In the genomic region with DNA sequence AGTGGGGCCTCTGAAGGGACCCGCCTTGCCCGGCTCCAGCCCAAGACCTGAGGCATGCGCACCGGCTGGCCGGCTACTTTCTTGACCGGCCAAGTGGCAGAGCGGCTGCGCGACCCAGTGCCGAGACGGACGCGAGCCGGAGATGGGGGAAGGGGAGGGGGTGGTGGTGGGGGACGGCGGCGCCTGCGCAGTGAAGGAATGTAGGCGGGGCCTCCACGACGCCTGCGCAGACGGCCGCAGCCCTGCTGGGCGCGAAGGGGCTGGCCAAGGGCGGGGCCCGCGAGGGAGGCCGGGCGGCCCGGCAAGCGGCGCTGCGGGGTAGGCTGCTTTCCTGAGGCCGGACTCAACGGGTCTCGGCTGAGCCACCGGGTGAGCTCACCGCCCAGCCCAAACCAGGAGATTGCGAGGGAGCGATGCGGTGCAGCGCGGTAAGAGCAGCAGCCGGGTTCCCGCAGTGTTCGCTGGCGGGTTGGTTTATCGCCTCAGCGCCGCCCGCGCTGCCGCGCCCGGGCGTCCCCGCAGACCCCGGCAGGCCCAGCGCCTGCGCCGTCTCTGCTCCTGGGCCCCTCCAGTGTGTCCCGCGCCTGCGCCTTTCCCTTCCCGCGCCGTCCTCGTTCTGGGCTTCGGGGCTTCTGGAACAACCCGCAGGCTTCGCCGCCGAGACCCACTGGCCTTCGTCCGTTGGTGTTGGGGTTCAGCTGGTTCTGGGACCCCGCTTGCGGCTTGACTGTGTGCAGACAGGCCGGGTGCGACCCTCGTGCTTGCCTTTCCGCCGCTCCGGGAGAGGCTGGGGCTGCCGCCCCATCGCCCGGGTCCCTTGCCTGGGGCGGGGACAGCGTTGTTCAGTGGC, we compare ENCODE assay signal across 8 cellular contexts. TPM values are rescaled to one million over a fixed set of nuclear protein-coding genes. Genes with fewer than 3 reads are reported as not detected.
DNase-seq lines count a peak whose midpoint lies in the region; ATAC-seq, FAIRE-seq and TF ChIP-seq lines count a peak whose summit lies in the region.

A gene with protein sequence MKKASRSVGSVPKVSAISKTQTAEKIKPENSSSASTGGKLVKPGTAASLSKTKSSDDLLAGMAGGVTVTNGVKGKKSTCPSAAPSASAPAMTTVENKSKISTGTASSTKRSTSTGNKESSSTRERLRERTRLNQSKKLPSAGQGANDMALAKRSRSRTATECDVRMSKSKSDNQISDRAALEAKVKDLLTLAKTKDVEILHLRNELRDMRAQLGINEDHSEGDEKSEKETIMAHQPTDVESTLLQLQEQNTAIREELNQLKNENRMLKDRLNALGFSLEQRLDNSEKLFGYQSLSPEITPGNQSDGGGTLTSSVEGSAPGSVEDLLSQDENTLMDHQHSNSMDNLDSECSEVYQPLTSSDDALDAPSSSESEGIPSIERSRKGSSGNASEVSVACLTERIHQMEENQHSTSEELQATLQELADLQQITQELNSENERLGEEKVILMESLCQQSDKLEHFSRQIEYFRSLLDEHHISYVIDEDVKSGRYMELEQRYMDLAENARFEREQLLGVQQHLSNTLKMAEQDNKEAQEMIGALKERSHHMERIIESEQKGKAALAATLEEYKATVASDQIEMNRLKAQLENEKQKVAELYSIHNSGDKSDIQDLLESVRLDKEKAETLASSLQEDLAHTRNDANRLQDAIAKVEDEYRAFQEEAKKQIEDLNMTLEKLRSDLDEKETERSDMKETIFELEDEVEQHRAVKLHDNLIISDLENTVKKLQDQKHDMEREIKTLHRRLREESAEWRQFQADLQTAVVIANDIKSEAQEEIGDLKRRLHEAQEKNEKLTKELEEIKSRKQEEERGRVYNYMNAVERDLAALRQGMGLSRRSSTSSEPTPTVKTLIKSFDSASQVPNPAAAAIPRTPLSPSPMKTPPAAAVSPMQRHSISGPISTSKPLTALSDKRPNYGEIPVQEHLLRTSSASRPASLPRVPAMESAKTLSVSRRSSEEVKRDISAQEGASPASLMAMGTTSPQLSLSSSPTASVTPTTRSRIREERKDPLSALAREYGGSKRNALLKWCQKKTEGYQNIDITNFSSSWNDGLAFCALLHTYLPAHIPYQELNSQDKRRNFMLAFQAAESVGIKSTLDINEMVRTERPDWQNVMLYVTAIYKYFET (plus strand): TSS at position 276 of the 850 bp plus-strand sequence. CDS start 31,401 bp downstream, outside the sequence.

- FAIRE-seq in urothelium cell line (lab: Jason Lieb, UNC): peak; percentile 93

- intact Hi-C loops in left ventricle myocardium superior (cut with micrococcal nuclease): no loop called here

- H3K9me3 ChIP-seq in T-helper 17 cell (ENCODE audit: control insufficient read depth, low read length, poor library complexity, severe bottlenecking): no peaks in the 10 kb centered on the region

- DNase-seq in NCI-H1694 (lab: John Stamatoyannopoulos, UW): peak; percentile 53
- peak; percentile 91 to 92 (median 92) for DNase-seq in T-helper 17 cell
- DNase-seq in amygdala (lab: John Stamatoyannopoulos, UW): peak; percentile 69 to 97 (median 90)
- peak; percentile 97 for DNase-seq in left ventricle myocardium superior
- peak; percentile 69 for DNase-seq in pulmonary artery endothelial cell (ENCODE audit: low read depth, low spot score)
- DNase-seq in urothelium cell line (ENCODE audit: low spot score): peak; percentile 99

- peaks cover 13% of the 10 kb centered on the region for H3K4me1 Mint-ChIP-seq in T-helper 17 cell

- peak; percentile 98 for TF ChIP-seq POLR2A in GM15510 (IDR thresholded peaks at IDR 0.05; ENCODE audit: borderline replicate concordance, extremely low read depth, insufficient read length)

- H3K36me3 Mint-ChIP-seq in T-helper 17 cell (ENCODE audit: low read depth): no peaks in the 10 kb centered on the region

- H3K4me3 Mint-ChIP-seq in T-helper 17 cell: peak within 1 kb of the TSS; percentile 90

- peak within 1 kb of the TSS; percentile 74 for H3K27ac Mint-ChIP-seq in T-helper 17 cell

- H3K27me3 Mint-ChIP-seq in T-helper 17 cell: no peaks in the 10 kb centered on the region

- peak; percentile 89 for ATAC-seq in HG02885 (IDR thresholded peaks at IDR 0.05; ENCODE audit: poor library complexity, unreplicated experiment)
- ATAC-seq in T-helper 17 cell: peak; percentile 94
- ATAC-seq in left ventricle myocardium superior: peak; percentile 97

RNA-seq across cellular contexts. Expression of the gene that starts here (rescaled TPM):
- total RNA-seq in T-helper 17 cell (10 to 100 TPM; 34.9 to 35.2 TPM), left ventricle myocardium superior (52.0 TPM), pulmonary artery endothelial cell (42.0 and 61.7 TPM in 2 replicates)

Comparison
In these comparisons a context has a peak if more than half of its experiments do, and no peak if none do; other contexts are left out.
1. Peak in every context shown above with its lines: DNase-seq and ATAC-seq.